19 cellular contexts compared by ENCODE assay signal in genomic region chr19:49887653-49888477, GRCh38. TPM values are rescaled to one million over a fixed set of nuclear protein-coding genes. Genes with fewer than 3 reads are reported as not detected.
DNase-seq lines count a peak whose midpoint lies in the region; ATAC-seq, FAIRE-seq and TF ChIP-seq lines count a peak whose summit lies in the region.
"Had no signal": no experiment of that assay in that cellular context is flagged by ENCODE, and none has a peak within 500 bp of the region (broad histone marks: within the 10 kb centered on the region; RNA-seq: fewer than 3 reads in every experiment).

No MANE protein-coding gene starts in this region.

- peaks cover 9% of the 10 kb centered on the region for H3K4me1 Mint-ChIP-seq in activated T-cell treated with anti-CD3 and anti-CD28 coated beads, Interleukin-2, amount 50 U/mL, for 4 hours (ENCODE audit: low read depth)

- no peaks in the 10 kb centered on the region for H3K9me3 Mint-ChIP-seq in activated T-cell treated with anti-CD3 and anti-CD28 coated beads, Interleukin-2, amount 50 U/mL, for 4 hours

- peak; percentile 89 for FAIRE-seq in GM12892 (lab: Jason Lieb, UNC)
- FAIRE-seq: G401.6, kidney, TTC549 had no signal

- no peak for ATAC-seq in activated T-cell treated with anti-CD3 and anti-CD28 coated beads, Interleukin-2, amount 50 U/mL, for 4 hours
- ATAC-seq in GM19035 (IDR thresholded peaks at IDR 0.05; ENCODE audit: unreplicated experiment), result no peak
- ATAC-seq: activated CD8-positive, alpha-beta T cell treated with anti-CD3 and anti-CD28 coated beads, Interleukin-2, amount 10 ng/mL, durations not matched to agents 7 days and 5 days; esophagus mucosa had no signal

- H3K9me3 ChIP-seq in duodenal mucosa (ENCODE audit: control insufficient read depth in 1 of 2, low read length in 2 of 2), result peaks cover 0 to 3% of the 10 kb centered on the region in 2 donors
- H3K9me3 ChIP-seq: colonic mucosa, heart right ventricle, SJCRH30 had no signal

- H3K9ac ChIP-seq in duodenal mucosa (ENCODE audit: low read depth in 1 of 2, low read length in 2 of 2), result peak overlapping the region in 1 of 2 donors; percentile 32
- H3K9ac ChIP-seq: GM23248 had no signal

- DNase-seq in GM12892 (ENCODE audit: insufficient read length) (no peak), NCI-H2107 treated with DMSO at 0.1 percent for 48 hours (lab: John Stamatoyannopoulos, UW; ENCODE audit: unreplicated experiment) (peak; percentile 72), dorsolateral prefrontal cortex (no peak)
- DNase-seq in activated T-cell treated with anti-CD3 and anti-CD28 coated beads, Interleukin-2, amount 50 U/mL, for 4 hours, result no peak
- DNase-seq: activated CD8-positive, alpha-beta T cell treated with anti-CD3 and anti-CD28 coated beads, Interleukin-2, amount 10 ng/mL, durations not matched to agents 7 days and 5 days; activated effector memory CD4-positive, alpha-beta T cell treated with anti-CD3 and anti-CD28 coated beads, Interleukin-2, amount 50 U/mL, for 16 hours; anterior cingulate cortex; colonic mucosa; GM23248; kidney; SJCRH30 had no signal

- H3K27me3 ChIP-seq in duodenal mucosa (ENCODE audit: control insufficient read depth in 1 of 2, insufficient read depth in 2 of 2, low read length in 2 of 2) (no peaks in the 10 kb centered on the region), dorsolateral prefrontal cortex (peaks cover 0 to 5% (median 0%) of the 10 kb centered on the region in 45 donors)
- H3K27me3 ChIP-seq: colonic mucosa, SJCRH30 had no signal

- no peak overlapping the region for H3K4me3 Mint-ChIP-seq in activated T-cell treated with anti-CD3 and anti-CD28 coated beads, Interleukin-2, amount 50 U/mL, for 4 hours
- H3K4me3 Mint-ChIP-seq: activated CD8-positive, alpha-beta T cell treated with anti-CD3 and anti-CD28 coated beads, Interleukin-2, amount 10 ng/mL, durations not matched to agents 7 days and 5 days had no signal

- H3K4me1 ChIP-seq in duodenal mucosa (ENCODE audit: control insufficient read depth in 1 of 2, insufficient read depth in 2 of 2, low read length in 2 of 2), result peaks cover 10 to 17% of the 10 kb centered on the region in 2 donors
- H3K4me1 ChIP-seq: SJCRH30 had no signal

- peak overlapping the region; percentile 36 to 38 for H3K4me3 ChIP-seq in duodenal mucosa (ENCODE audit: low read depth in 1 of 2, low read length in 2 of 2)
- H3K4me3 ChIP-seq in dorsolateral prefrontal cortex, result no peak overlapping the region
- H3K4me3 ChIP-seq: colonic mucosa, GM23248, SJCRH30, skin epidermis had no signal

- intact Hi-C loops in dorsolateral prefrontal cortex (cut with DNase I), result no loop called here

- peaks cover 21% of the 10 kb centered on the region for H3K36me3 Mint-ChIP-seq in activated T-cell treated with anti-CD3 and anti-CD28 coated beads, Interleukin-2, amount 50 U/mL, for 4 hours (ENCODE audit: insufficient read depth)

- H3K27ac ChIP-seq in duodenal mucosa (ENCODE audit: low read depth, low read length) (no peak overlapping the region), dorsolateral prefrontal cortex (no peak overlapping the region)
- H3K27ac ChIP-seq: colonic mucosa, GM23248, SJCRH30 had no signal

- no peak for TF ChIP-seq POLR2A in GM12892 (IDR thresholded peaks at IDR 0.05; ENCODE audit: low read depth, low read length)

- no peaks in the 10 kb centered on the region for H3K27me3 Mint-ChIP-seq in activated T-cell treated with anti-CD3 and anti-CD28 coated beads, Interleukin-2, amount 50 U/mL, for 4 hours (ENCODE audit: low read depth)

- TF ChIP-seq CTCF in dorsolateral prefrontal cortex (IDR thresholded peaks at IDR 0.05 in 54 of 56, conservative IDR thresholded peaks at IDR 0.05 in 2 of 56; ENCODE audit: low read depth in 1 of 56, partially characterized antibody in 56 of 56), result no peak

- peaks cover 12 to 22% of the 10 kb centered on the region in 2 donors for H3K36me3 ChIP-seq in duodenal mucosa (ENCODE audit: control insufficient read depth in 1 of 2, insufficient read depth in 2 of 2, low read length in 2 of 2)

RNA-seq across cellular contexts. Expression of gene IL4I1, which starts 8.8 kb away (rescaled TPM):
- polyA plus RNA-seq in GM12892 (2012; ENCODE audit: missing spikeins), result 75.8 TPM
- total RNA-seq in activated T-cell treated with anti-CD3 and anti-CD28 coated beads, Interleukin-2, amount 50 U/mL, for 4 hours, result 10 to 100 TPM; 24.7 to 52.7 (median 36.4) TPM
- total RNA-seq in dorsolateral prefrontal cortex, result 1 to 10 TPM in 52 of 120 experiments, under 1 TPM in 57, not detected in 11; 0.23 to 6.1 (median 0.96) TPM
- total RNA-seq: esophagus mucosa, GM23248, osteocyte, SJCRH30 had no signal

RNA-seq across cellular contexts. Expression of gene TBC1D17, which starts 10.4 kb away (rescaled TPM):
- 31.9 TPM for polyA plus RNA-seq in GM12892 (2012; ENCODE audit: missing spikeins)
- total RNA-seq in activated T-cell treated with anti-CD3 and anti-CD28 coated beads, Interleukin-2, amount 50 U/mL, for 4 hours, result 10 to 100 TPM; 29.1 to 30.5 (median 29.3) TPM
- 100 to 1,000 TPM in 14 of 120 experiments, 10 to 100 TPM in 106; 61.4 to 116 (median 85.9) TPM for total RNA-seq in dorsolateral prefrontal cortex

RNA-seq across cellular contexts. Expression of gene AKT1S1, which starts 10.7 kb away (rescaled TPM):
- 11.7 TPM for polyA plus RNA-seq in GM12892 (2012; ENCODE audit: missing spikeins)
- 10 to 100 TPM; 25.3 to 31.6 (median 28.0) TPM for total RNA-seq in activated T-cell treated with anti-CD3 and anti-CD28 coated beads, Interleukin-2, amount 50 U/mL, for 4 hours
- total RNA-seq in dorsolateral prefrontal cortex, result 10 to 100 TPM; 19.9 to 42.2 (median 27.8) TPM

RNA-seq across cellular contexts. Expression of gene PNKP, which starts 20.5 kb away (rescaled TPM):
- polyA plus RNA-seq in GM12892 (2012; ENCODE audit: missing spikeins), result 38.9 TPM
- 100 to 1,000 TPM; 110 to 120 (median 110) TPM for total RNA-seq in activated T-cell treated with anti-CD3 and anti-CD28 coated beads, Interleukin-2, amount 50 U/mL, for 4 hours
- 10 to 100 TPM; 26.3 to 92.5 (median 46.7) TPM for total RNA-seq in dorsolateral prefrontal cortex

RNA-seq across cellular contexts. Expression of gene PTOV1, which starts 36.9 kb away (rescaled TPM):
- polyA plus RNA-seq in GM12892 (2012; ENCODE audit: missing spikeins), result 44.7 TPM
- total RNA-seq in activated T-cell treated with anti-CD3 and anti-CD28 coated beads, Interleukin-2, amount 50 U/mL, for 4 hours, result 10 to 100 TPM; 77.8 to 86.3 (median 83.7) TPM
- 100 to 1,000 TPM; 186 to 437 (median 239) TPM for total RNA-seq in dorsolateral prefrontal cortex

Comparison
In these comparisons a context has a peak if more than half of its experiments do, and no peak if none do; other contexts are left out.
1. H3K4me3 ChIP-seq: peak in duodenal mucosa (2 of 2); none in dorsolateral prefrontal cortex (0 of 59).